Comparison of ENCODE assay signal across 23 cellular contexts in the genomic region with DNA sequence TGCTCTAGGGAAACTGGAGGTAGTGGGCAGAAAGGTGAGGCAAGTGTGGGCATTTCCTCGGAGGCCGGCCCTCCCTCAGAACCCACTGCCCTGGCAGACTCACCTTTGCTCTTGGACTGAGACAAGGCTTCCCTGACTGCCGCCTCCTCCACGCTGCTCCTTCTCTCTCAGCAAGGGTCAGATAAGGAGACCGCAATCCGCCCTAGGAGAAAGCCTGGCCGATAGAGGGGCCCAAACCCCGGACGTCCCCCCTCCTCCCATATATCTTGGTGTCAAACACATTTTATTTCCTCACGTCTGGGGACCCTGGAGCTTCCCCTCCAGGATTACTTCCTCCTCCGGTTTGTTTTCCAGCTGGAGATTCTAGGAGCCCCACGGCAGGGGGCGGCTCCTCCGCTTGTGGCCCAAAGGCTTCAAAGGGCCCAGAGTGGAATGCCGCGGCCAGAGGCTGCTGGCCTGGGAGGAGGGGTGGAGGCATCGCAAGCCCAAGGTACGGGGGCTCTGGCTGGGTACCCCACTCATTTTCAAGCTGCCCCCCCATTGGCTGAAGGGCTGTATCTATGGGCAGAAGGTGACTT. TPM values are rescaled to one million over a fixed set of nuclear protein-coding genes. Genes with fewer than 3 reads are reported as not detected.
"Had no signal": no experiment of that assay in that cellular context is flagged by ENCODE, and none has a peak within 500 bp of the region (broad histone marks: within the 10 kb centered on the region; RNA-seq: fewer than 3 reads in every experiment).

No MANE protein-coding gene starts in this region.

- H3K4me3 ChIP-seq: gastrocnemius medialis, heart left ventricle, left lung, tibial nerve had no signal

- H3K27ac Mint-ChIP-seq: activated CD8-positive, alpha-beta memory T cell treated with anti-CD3 and anti-CD28 coated beads, Interleukin-2, amount 10 ng/mL, durations not matched to agents 7 days and 5 days; activated T-helper 2 cell treated with anti-CD3 and anti-CD28 coated beads, Interferon-gamma antibody, Interleukin-2, Interleukin-4, amounts not matched to agents 10 μg/mL and 5 μg/mL and 100 μg/mL, durations not matched to agents 14 hours and 24 hours and 36 hours; naive B cell; T-helper 1 cell treated with Interleukin-12 subunit alpha and Interleukin-12 subunit beta and Interleukin-4 antibody, amounts not matched to agents 30 μg/mL and 1 μg/mL, for 36 hours had no signal

- DNase-seq: activated CD4-positive, alpha-beta T cell treated with anti-CD3 and anti-CD28 coated beads, Interleukin-2, amount 50 U/mL, for 48 hours; activated CD4-positive, CD25-positive, alpha-beta regulatory T cell treated with anti-CD3 and anti-CD28 coated beads, Interleukin-2, amount 50 U/mL, for 72 hours; activated CD8-positive, alpha-beta memory T cell treated with anti-CD3 and anti-CD28 coated beads, Interleukin-2, amount 10 ng/mL, durations not matched to agents 7 days and 5 days; activated naive CD4-positive, alpha-beta T cell treated with anti-CD3 and anti-CD28 coated beads, Interleukin-2, amount 50 U/mL, for 16 hours; activated T-cell treated with anti-CD3 and anti-CD28 coated beads, Interleukin-2, amount 50 U/mL, for 1 hour; dermis blood vessel endothelial cell; erythroblast; gastrocnemius medialis; heart left ventricle; islet precursor cell; left lung; mammary epithelial cell; naive B cell; retina; stimulated activated CD4-positive, alpha-beta T cell treated with anti-CD3 and anti-CD28 coated beads, Interleukin-4, amount 100 ng/mL, for 1 hour; stimulated activated naive CD4-positive, alpha-beta T cell had no signal

- H3K27ac ChIP-seq: gastrocnemius medialis, heart left ventricle, left lung, tibial nerve had no signal

- H3K36me3 ChIP-seq: gastrocnemius medialis, heart left ventricle, left lung, tibial nerve had no signal

- H3K9me3 Mint-ChIP-seq: activated T-helper 2 cell treated with anti-CD3 and anti-CD28 coated beads, Interferon-gamma antibody, Interleukin-2, Interleukin-4, amounts not matched to agents 10 μg/mL and 5 μg/mL and 100 μg/mL, durations not matched to agents 14 hours and 24 hours and 36 hours; T-helper 1 cell treated with Interleukin-12 subunit alpha and Interleukin-12 subunit beta and Interleukin-4 antibody, amounts not matched to agents 30 μg/mL and 1 μg/mL, for 36 hours had no signal

- H3K4me1 Mint-ChIP-seq: activated CD8-positive, alpha-beta memory T cell treated with anti-CD3 and anti-CD28 coated beads, Interleukin-2, amount 10 ng/mL, durations not matched to agents 7 days and 5 days; naive B cell had no signal

- H3K4me1 ChIP-seq: gastrocnemius medialis, heart left ventricle, left lung, tibial nerve had no signal

- H3K27me3 ChIP-seq: gastrocnemius medialis had no signal

- H3K4me3 Mint-ChIP-seq: activated CD8-positive, alpha-beta memory T cell treated with anti-CD3 and anti-CD28 coated beads, Interleukin-2, amount 10 ng/mL, durations not matched to agents 7 days and 5 days; naive B cell; T-helper 1 cell treated with Interleukin-12 subunit alpha and Interleukin-12 subunit beta and Interleukin-4 antibody, amounts not matched to agents 30 μg/mL and 1 μg/mL, for 36 hours had no signal

- H3K9me3 ChIP-seq: gastrocnemius medialis had no signal

- H3K36me3 Mint-ChIP-seq: activated CD8-positive, alpha-beta memory T cell treated with anti-CD3 and anti-CD28 coated beads, Interleukin-2, amount 10 ng/mL, durations not matched to agents 7 days and 5 days; naive B cell had no signal

RNA-seq across cellular contexts. Expression of a gene that starts 31.6 kb away (rescaled TPM):
- total RNA-seq: activated CD8-positive, alpha-beta memory T cell treated with anti-CD3 and anti-CD28 coated beads, Interleukin-2, amount 10 ng/mL, durations not matched to agents 7 days and 5 days; activated T-helper 2 cell treated with anti-CD3 and anti-CD28 coated beads, Interferon-gamma antibody, Interleukin-2, Interleukin-4, amounts not matched to agents 10 μg/mL and 5 μg/mL and 100 μg/mL, durations not matched to agents 14 hours and 24 hours and 36 hours; chondrocyte; dermis blood vessel endothelial cell; mammary epithelial cell; mononuclear cell; subcutaneous adipose tissue had no signal
- polyA plus RNA-seq: adipose tissue, heart left ventricle, mammary epithelial cell had no signal
